ENCODE assay signal across 20 cellular contexts in the genomic region with DNA sequence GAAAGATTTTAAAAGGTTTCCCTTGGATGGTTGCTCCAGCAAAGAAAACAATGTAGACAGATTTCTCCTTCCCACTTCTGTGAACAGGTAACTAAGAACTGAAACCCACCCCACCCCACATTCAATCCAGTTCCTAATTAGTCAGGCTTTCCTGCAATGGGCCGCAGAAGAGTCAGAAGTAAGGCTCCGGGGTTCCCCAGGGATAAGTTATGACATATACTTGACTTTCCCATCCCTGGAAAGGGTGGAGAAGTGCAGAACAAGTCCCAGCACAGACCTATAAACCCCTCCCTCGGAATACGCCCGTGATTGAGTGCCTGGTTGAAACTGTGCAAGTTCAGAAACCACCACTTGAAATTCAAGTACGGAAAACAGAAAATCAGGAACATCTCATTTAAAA. TPM values are rescaled to one million over a fixed set of nuclear protein-coding genes. Genes with fewer than 3 reads are reported as not detected.
DNase-seq lines count a peak whose midpoint lies in the region; FAIRE-seq and TF ChIP-seq lines count a peak whose summit lies in the region.
"Had no signal": no experiment of that assay in that cellular context is flagged by ENCODE, and none has a peak within 500 bp of the region (broad histone marks: within the 10 kb centered on the region; RNA-seq: fewer than 3 reads in every experiment).

No MANE protein-coding gene starts in this region.

- H3K79me2 ChIP-seq in keratinocyte (ENCODE audit: control insufficient read depth, insufficient read depth, low read length) = no peaks in the 10 kb centered on the region

- H3K4me3 ChIP-seq in BLaER1 (no peak overlapping the region), bronchial epithelial cell (ENCODE audit: low read depth, low read length) (no peak overlapping the region), keratinocyte (ENCODE audit: control insufficient read depth in 2 of 3, extremely low read depth in 1 of 3, insufficient read depth in 2 of 3, low read depth in 1 of 3, low read length in 3 of 3) (peak overlapping the region in 1 of 3 experiments; percentile 46)
- H3K4me3 ChIP-seq: GM23248, HAP-1, PC-9, SJSA1 had no signal

- no peaks in the 10 kb centered on the region for H4K20me1 ChIP-seq in BLaER1
- H4K20me1 ChIP-seq in keratinocyte (ENCODE audit: control insufficient read depth, extremely low read depth, insufficient read depth, low read length) = no peaks in the 10 kb centered on the region

- peak overlapping the region; percentile 12 for H2AFZ ChIP-seq in keratinocyte (ENCODE audit: control insufficient read depth, low read length)
- H2AFZ ChIP-seq: GM23248, PC-9 had no signal

- no peaks in the 10 kb centered on the region for H3K9me1 ChIP-seq in keratinocyte (ENCODE audit: control insufficient read depth, extremely low read depth, insufficient read depth, low read length)

- H3K4me2 ChIP-seq in BLaER1 (peak overlapping the region; percentile 96; the same call in 1 of the 2 replicates), keratinocyte (ENCODE audit: control insufficient read depth, extremely low read depth, insufficient read depth, low read depth, low read length) (peak overlapping the region; percentile 77)
- H3K4me2 ChIP-seq: PC-9 had no signal

- H3K27ac ChIP-seq in BLaER1 (peak overlapping the region; percentile 95), keratinocyte (ENCODE audit: control insufficient read depth, insufficient read depth, low read length) (peak overlapping the region; percentile 96)
- H3K27ac ChIP-seq: GM23248, PC-9, SJSA1 had no signal

- H3K27me3 ChIP-seq in BLaER1 (no peaks in the 10 kb centered on the region), bronchial epithelial cell (ENCODE audit: control insufficient read depth, insufficient read depth, low read length) (no peaks in the 10 kb centered on the region), keratinocyte (ENCODE audit: control insufficient read depth, extremely low read depth, insufficient read depth, low read length) (no peaks in the 10 kb centered on the region)
- H3K27me3 ChIP-seq: SJSA1 had no signal

- peak; percentile 33 for DNase-seq in CD1c-positive myeloid dendritic cell (ENCODE audit: extremely low spot score)
- peak; percentile 98 for DNase-seq in bronchial epithelial cell (ENCODE audit: low read depth)
- peak; percentile 73 for DNase-seq in keratinocyte (ENCODE audit: low read depth, low spot score)
- no peak for DNase-seq in OCI-M2 (lab: John Stamatoyannopoulos, UW; ENCODE audit: unreplicated experiment)
- no peak for DNase-seq in NCI-H1417 treated with DMSO at 0.1 percent for 48 hours (lab: John Stamatoyannopoulos, UW)
- no peak for DNase-seq in stimulated activated CD4-positive, alpha-beta T cell treated with anti-CD3 and anti-CD28 coated beads, Interleukin-4, amount 100 ng/mL, for 1 hour
- DNase-seq in C1 segment of cervical spinal cord (lab: John Stamatoyannopoulos, UW) = no peak
- DNase-seq: Caco-2; CD4-positive, CD25-positive, alpha-beta regulatory T cell; DMS153; GF-D8; GM23248; NCI-H1105 treated with DMSO at 0.1 percent for 48 hours; NCI-H1694 treated with DMSO at 0.1 percent for 48 hours; NCI-H226; NCI-H524 treated with DMSO at 0.1 percent for 48 hours; PC-9 had no signal

- dilution Hi-C loops in keratinocyte (cut with MboI; ENCODE audit: extremely low pct_ligation_motif_present, low sequenced_read_pairs) = no loop called here

- FAIRE-seq in bronchial epithelial cell (lab: Jason Lieb, UNC) (peak; percentile 92), keratinocyte (lab: Jason Lieb, UNC) (peak; percentile 95)

- H3K9me3 ChIP-seq in BLaER1 (peaks cover 5% of the 10 kb centered on the region; the same call in 1 of the 2 replicates), keratinocyte (ENCODE audit: control insufficient read depth, low read depth, low read length) (no peaks in the 10 kb centered on the region)
- H3K9me3 ChIP-seq: Caco-2, HAP-1, SJSA1 had no signal

- H3K9ac ChIP-seq in BLaER1 = no peak overlapping the region
- peak overlapping the region; percentile 63 for H3K9ac ChIP-seq in keratinocyte (ENCODE audit: control insufficient read depth, extremely low read depth, insufficient read depth, low read length)
- H3K9ac ChIP-seq: GM23248 had no signal

- TF ChIP-seq CTCF in bronchial epithelial cell (IDR thresholded peaks at IDR 0.05; ENCODE audit: insufficient read depth, low read length, severe bottlenecking) = no peak
- no peak for TF ChIP-seq CTCF in keratinocyte (optimal IDR thresholded peaks at IDR 0.05 in 1 of 3, IDR thresholded peaks at IDR 0.05 in 1 of 3, conservative IDR thresholded peaks at IDR 0.05 in 1 of 3; ENCODE audit: extremely low read depth in 1 of 3, insufficient read depth in 2 of 3, low read length in 3 of 3)

- H3K4me1 ChIP-seq in BLaER1 = peaks cover 78% of the 10 kb centered on the region
- H3K4me1 ChIP-seq in keratinocyte (ENCODE audit: control insufficient read depth, extremely low read depth, insufficient read depth, low read length) = peaks cover 49% of the 10 kb centered on the region
- H3K4me1 ChIP-seq: Caco-2, HAP-1 had no signal

- peaks cover 46% of the 10 kb centered on the region for H3K36me3 ChIP-seq in BLaER1
- H3K36me3 ChIP-seq in bronchial epithelial cell (ENCODE audit: control insufficient read depth, insufficient read depth, low read length) = no peaks in the 10 kb centered on the region
- no peaks in the 10 kb centered on the region for H3K36me3 ChIP-seq in keratinocyte (ENCODE audit: control insufficient read depth in 2 of 2, extremely low read depth in 1 of 2, insufficient read depth in 2 of 2, low read length in 2 of 2)
- H3K36me3 ChIP-seq: HAP-1, SJSA1 had no signal

RNA-seq across cellular contexts. Expression of a gene that starts 24.9 kb away (rescaled TPM):
- 1.8 and 4.7 TPM in 2 replicates for total RNA-seq in bronchial epithelial cell
- polyA plus RNA-seq in keratinocyte = 3.4 to 5.5 TPM (median 4.6 TPM) in 3 replicates
- polyA plus RNA-seq in keratinocyte (2011; ENCODE audit: low read depth) = 4.5 TPM
- polyA plus RNA-seq in keratinocyte (2011; cell fraction: cytosol; rRNA removed) = 2.7 and 4.6 TPM in 2 replicates
- 5.3 and 5.9 TPM in 2 replicates for polyA plus RNA-seq in keratinocyte (2011; cell fraction: nucleus; rRNA removed)
- 2.1 and 3.1 TPM in 2 replicates for polyA plus RNA-seq in keratinocyte (2012; ENCODE audit: low replicate concordance)
- polyA minus RNA-seq in keratinocyte = 1.9 to 5.0 TPM (median 4.5 TPM) in 3 replicates
- polyA minus RNA-seq in keratinocyte (2011; cell fraction: cytosol; rRNA and poly(A)+ RNA removed) = 1.5 TPM
- 2.2 and 5.7 TPM in 2 replicates for polyA minus RNA-seq in keratinocyte (2011; cell fraction: nucleus; rRNA and poly(A)+ RNA removed)

Comparison
In these comparisons a context has a peak if more than half of its experiments do, and no peak if none do; other contexts are left out.
1. DNase-seq: peak in CD1c-positive myeloid dendritic cell (single experiment), bronchial epithelial cell (single experiment) and keratinocyte (single experiment); none in OCI-M2 (single experiment), NCI-H1417 treated with DMSO at 0.1 percent for 48 hours (single experiment), stimulated activated CD4-positive, alpha-beta T cell treated with anti-CD3 and anti-CD28 coated beads, Interleukin-4, amount 100 ng/mL, for 1 hour (single experiment) and C1 segment of cervical spinal cord (0 of 14).